In genomic region chr16:74776926-74777325, GRCh38 we compare ENCODE assay signal across 30 cellular contexts. TPM values are rescaled to one million over a fixed set of nuclear protein-coding genes. Genes with fewer than 3 reads are reported as not detected.
"Had no signal": no experiment of that assay in that cellular context is flagged by ENCODE, and none has a peak within 500 bp of the region (broad histone marks: within the 10 kb centered on the region; RNA-seq: fewer than 3 reads in every experiment).

No MANE protein-coding gene starts in this region.

- H3K27ac Mint-ChIP-seq: stimulated activated effector memory CD8-positive, alpha-beta T cell treated with anti-CD3 and anti-CD28 coated beads, Interleukin-12 subunit alpha, Interleukin-12 subunit beta, amount 100 ng/mL, for 72 hours; stimulated activated memory B cell treated with anti-CD40 and anti-IgM and Interleukin-4, amounts not matched to agents 10 μg/mL and 1 μg/mL and 100 μg/mL, for 72 hours; stimulated activated naive B cell treated with anti-CD40 and anti-IgM and Interleukin-4, amounts not matched to agents 10 μg/mL and 1 μg/mL and 100 μg/mL, for 72 hours; stimulated activated naive CD8-positive, alpha-beta T cell treated with anti-CD3 and anti-CD28 coated beads, Interleukin-15, amount 100 ng/mL, for 72 hours; stimulated activated naive CD8-positive, alpha-beta T cell treated with anti-CD3 and anti-CD28 coated beads, Interleukin-15, Interleukin-2, amounts not matched to agents 100 ng/mL and 50 ng/mL, for 24 hours; type B pancreatic cell had no signal

- H3K9me3 ChIP-seq: stomach, suprapubic skin, testis, thoracic aorta, thyroid gland, tibial artery, tibial nerve, transverse colon, upper lobe of left lung, upper lobe of right lung, uterus, vagina had no signal

- H3K27ac ChIP-seq: stomach, suprapubic skin, testis, thoracic aorta, thyroid gland, tibial artery, tibial nerve, upper lobe of left lung, upper lobe of right lung, uterus, vagina had no signal

- H3K27me3 Mint-ChIP-seq: stimulated activated memory B cell treated with anti-CD40 and anti-IgM and Interleukin-4, amounts not matched to agents 10 μg/mL and 1 μg/mL and 100 μg/mL, for 72 hours had no signal

- H3K27me3 ChIP-seq: testis, thyroid gland, uterus, vagina had no signal

- H3K9me3 Mint-ChIP-seq: stimulated activated effector memory CD8-positive, alpha-beta T cell treated with anti-CD3 and anti-CD28 coated beads, Interleukin-12 subunit alpha, Interleukin-12 subunit beta, amount 100 ng/mL, for 72 hours; stimulated activated memory B cell treated with anti-CD40 and anti-IgM and Interleukin-4, amounts not matched to agents 10 μg/mL and 1 μg/mL and 100 μg/mL, for 72 hours; stimulated activated naive B cell treated with anti-CD40 and anti-IgM and Interleukin-4, amounts not matched to agents 10 μg/mL and 1 μg/mL and 100 μg/mL, for 72 hours; stimulated activated naive CD8-positive, alpha-beta T cell treated with anti-CD3 and anti-CD28 coated beads, Interleukin-15, amount 100 ng/mL, for 72 hours; stimulated activated naive CD8-positive, alpha-beta T cell treated with anti-CD3 and anti-CD28 coated beads, Interleukin-15, Interleukin-2, amounts not matched to agents 100 ng/mL and 50 ng/mL, for 24 hours; type B pancreatic cell had no signal

- H3K4me3 ChIP-seq: stomach, suprapubic skin, testis, thoracic aorta, thyroid gland, tibial artery, tibial nerve, transverse colon, upper lobe of left lung, upper lobe of right lung, uterus, vagina had no signal

- ATAC-seq: stimulated activated effector memory CD8-positive, alpha-beta T cell treated with anti-CD3 and anti-CD28 coated beads, Interleukin-12 subunit alpha, Interleukin-12 subunit beta, amount 100 ng/mL, for 72 hours; stimulated activated memory B cell treated with anti-CD40 and anti-IgM and Interleukin-4, amounts not matched to agents 10 μg/mL and 1 μg/mL and 100 μg/mL, for 72 hours; stimulated activated naive B cell treated with anti-CD40 and anti-IgM and Interleukin-4, amounts not matched to agents 10 μg/mL and 1 μg/mL and 100 μg/mL, for 72 hours; stimulated activated naive CD8-positive, alpha-beta T cell treated with anti-CD3 and anti-CD28 coated beads, Interleukin-15, amount 100 ng/mL, for 72 hours; stimulated activated naive CD8-positive, alpha-beta T cell treated with anti-CD3 and anti-CD28 coated beads, Interleukin-15, Interleukin-2, amounts not matched to agents 100 U/mL and 50 U/mL, for 24 hours; upper lobe of right lung had no signal

- DNase-seq: stimulated activated CD4-positive, alpha-beta T cell treated with anti-CD3 and anti-CD28 coated beads, Interleukin-2, amount 100 ng/mL, for 48 hours; stimulated activated CD4-positive, alpha-beta T cell treated with anti-CD3 and anti-CD28 coated beads, Interleukin-4, amount 100 ng/mL, for 1 hour; stimulated activated CD4-positive, alpha-beta T cell treated with anti-CD3 and anti-CD28 coated beads, Interleukin-4, amount 100 ng/mL, for 24 hours; stimulated activated CD4-positive, alpha-beta T cell treated with anti-CD3 and anti-CD28 coated beads, Interleukin-4, amount 100 ng/mL, for 4 hours; stimulated activated CD8-positive, alpha-beta memory T cell treated with anti-CD3 and anti-CD28 coated beads, Interleukin-4, amount 100 ng/mL, for 48 hours; stimulated activated naive B cell treated with anti-CD40 and anti-IgM and Interleukin-4, amounts not matched to agents 10 μg/mL and 1 μg/mL and 100 μg/mL, for 72 hours; stimulated activated naive CD4-positive, alpha-beta T cell; stimulated activated naive CD4-positive, alpha-beta T cell treated with Interleukin-2 at 50 U/mL for 16 hours; stimulated activated naive CD8-positive, alpha-beta T cell treated with anti-CD3 and anti-CD28 coated beads, Interleukin-15, amount 100 ng/mL, for 72 hours; stimulated activated naive CD8-positive, alpha-beta T cell treated with anti-CD3 and anti-CD28 coated beads, Interleukin-15, Interleukin-2, amounts not matched to agents 100 U/mL and 50 U/mL, for 24 hours; stomach; substantia nigra; testis; thyroid gland; tibial artery; transverse colon; trophoblast cell; upper lobe of left lung; upper lobe of right lung; uterus had no signal

- H3K36me3 ChIP-seq: stomach, suprapubic skin, thoracic aorta, thyroid gland, tibial artery, tibial nerve, transverse colon, upper lobe of left lung, upper lobe of right lung, uterus, vagina had no signal

- H3K36me3 Mint-ChIP-seq: stimulated activated effector memory CD8-positive, alpha-beta T cell treated with anti-CD3 and anti-CD28 coated beads, Interleukin-12 subunit alpha, Interleukin-12 subunit beta, amount 100 ng/mL, for 72 hours; stimulated activated memory B cell treated with anti-CD40 and anti-IgM and Interleukin-4, amounts not matched to agents 10 μg/mL and 1 μg/mL and 100 μg/mL, for 72 hours; stimulated activated naive B cell treated with anti-CD40 and anti-IgM and Interleukin-4, amounts not matched to agents 10 μg/mL and 1 μg/mL and 100 μg/mL, for 72 hours; type B pancreatic cell had no signal

- FAIRE-seq: urothelium cell line had no signal

- H3K4me3 Mint-ChIP-seq: stimulated activated effector memory CD8-positive, alpha-beta T cell treated with anti-CD3 and anti-CD28 coated beads, Interleukin-12 subunit alpha, Interleukin-12 subunit beta, amount 100 ng/mL, for 72 hours; stimulated activated memory B cell treated with anti-CD40 and anti-IgM and Interleukin-4, amounts not matched to agents 10 μg/mL and 1 μg/mL and 100 μg/mL, for 72 hours; stimulated activated naive B cell treated with anti-CD40 and anti-IgM and Interleukin-4, amounts not matched to agents 10 μg/mL and 1 μg/mL and 100 μg/mL, for 72 hours; stimulated activated naive CD8-positive, alpha-beta T cell treated with anti-CD3 and anti-CD28 coated beads, Interleukin-15, amount 100 ng/mL, for 72 hours; stimulated activated naive CD8-positive, alpha-beta T cell treated with anti-CD3 and anti-CD28 coated beads, Interleukin-15, Interleukin-2, amounts not matched to agents 100 ng/mL and 50 ng/mL, for 24 hours had no signal

RNA-seq across cellular contexts. Expression of gene FA2H, which starts 2.3 kb away (rescaled TPM):
- total RNA-seq: subcutaneous adipose tissue, uterus, vagina had no signal
